In genomic region chr9:137431416-137431931, GRCh38 we compare ENCODE assay signal across 1 cellular context.
TF ChIP-seq lines count a peak whose summit lies in the region.

No MANE protein-coding gene starts in this region.

TF ChIP-seq in H1, 55 proteins besides CTCF, POLR2A, EP300 and RAD21:
- TF ChIP-seq RFX5 (IDR thresholded peaks at IDR 0.05; ENCODE audit: borderline replicate concordance, low read depth, low read length) (no peak), CTBP2 (IDR thresholded peaks at IDR 0.05; ENCODE audit: borderline replicate concordance, insufficient read depth, insufficient read length, low read length) (no peak), SP2 (IDR thresholded peaks at IDR 0.05; ENCODE audit: low read length) (no peak), JUND (IDR thresholded peaks at IDR 0.05; ENCODE audit: low read length) (no peak), CREB1 (IDR thresholded peaks at IDR 0.05) (no peak), SIRT6 (IDR thresholded peaks at IDR 0.05; ENCODE audit: low read length) (no peak), ATF3 (IDR thresholded peaks at IDR 0.05; ENCODE audit: insufficient read depth, low read depth, low read length) (no peak), TBP (IDR thresholded peaks at IDR 0.05; ENCODE audit: low read depth, low read length) (no peak), KDM5A (IDR thresholded peaks at IDR 0.05; ENCODE audit: low read length) (no peak), FOSL1 (IDR thresholded peaks at IDR 0.05; ENCODE audit: insufficient read depth, low read depth, low read length) (no peak), KDM4A (IDR thresholded peaks at IDR 0.05; ENCODE audit: low read depth, low read length, severe bottlenecking) (no peak), MAFK (IDR thresholded peaks at IDR 0.05; ENCODE audit: low read depth, low read length) (no peak), JUN (IDR thresholded peaks at IDR 0.05; ENCODE audit: low read depth, low read length) (no peak), RNF2 (IDR thresholded peaks at IDR 0.05; ENCODE audit: borderline replicate concordance, low read depth, low read length, missing control alignments, poor library complexity, severe bottlenecking) (no peak), TAF7 (optimal IDR thresholded peaks at IDR 0.05; ENCODE audit: borderline replicate concordance, low read depth, low read length) (no peak), SRF (IDR thresholded peaks at IDR 0.05; ENCODE audit: low read depth, low read length) (no peak), ATF2 (IDR thresholded peaks at IDR 0.05; ENCODE audit: low read length) (no peak)
